Comparison of ENCODE assay signal across 8 cellular contexts in genomic region chr11:75384438-75385080, GRCh38. TPM values are rescaled to one million over a fixed set of nuclear protein-coding genes. Genes with fewer than 3 reads are reported as not detected.
A peak's percentile ranks its signal among the peaks of the same experiment; 100 is the strongest.
DNase-seq lines count a peak whose midpoint lies in the region; ATAC-seq and TF ChIP-seq lines count a peak whose summit lies in the region.

No MANE protein-coding gene starts in this region.

- no peak for ATAC-seq in GM18861 (IDR thresholded peaks at IDR 0.05; ENCODE audit: unreplicated experiment)

- H3K9me3 ChIP-seq in breast epithelium = no peaks in the 10 kb centered on the region

- intact Hi-C loops in breast epithelium (cut with DNase I; ENCODE audit: low total_unique reads) = loop anchor here (2.0 to 5.0 kb wide), 2 partner anchors 104 to 148 kb away; no protein-coding TSS in a partner anchor

- DNase-seq in NOMO-1 (lab: John Stamatoyannopoulos, UW; ENCODE audit: unreplicated experiment in 2 of 2) = peak; percentile 48 to 55
- no peak for DNase-seq in NOMO-1 treated with dmso at 0.1 percent for 144 hours (lab: John Stamatoyannopoulos, UW; ENCODE audit: unreplicated experiment)
- peak; percentile 72 for DNase-seq in NCI-H2196 treated with DMSO at 0.1 percent for 48 hours (lab: John Stamatoyannopoulos, UW; ENCODE audit: unreplicated experiment)
- peak; percentile 55 for DNase-seq in activated CD4-positive, CD25-positive, alpha-beta regulatory T cell treated with anti-CD3 and anti-CD28 coated beads, Interleukin-2, amount 50 U/mL, for 16 hours (ENCODE audit: low read depth, low spot score)
- peak; percentile 55 to 72 for DNase-seq in breast epithelium (ENCODE audit: low spot score in 2 of 2)
- peak; percentile 47 for DNase-seq in iris pigment epithelial cell (ENCODE audit: low read depth)
- DNase-seq in stimulated activated CD4-positive, alpha-beta T cell treated with anti-CD3 and anti-CD28 coated beads, Interleukin-1b, Interleukin-23, amount 100 ng/mL, for 1 hour (ENCODE audit: low read depth in 2 of 2) = peak; percentile 55 to 70

- TF ChIP-seq CTCF in breast epithelium (IDR thresholded peaks at IDR 0.05) = peak; percentile 94 to 96 (median 96)

- no peak overlapping the region for H3K27ac ChIP-seq in breast epithelium

- H3K36me3 ChIP-seq in breast epithelium = no peaks in the 10 kb centered on the region

- H3K4me1 ChIP-seq in breast epithelium = peaks cover 0 to 4% of the 10 kb centered on the region in 2 donors

- no peak for TF ChIP-seq POLR2A in breast epithelium (IDR thresholded peaks at IDR 0.05)

- no peak overlapping the region for H3K4me3 ChIP-seq in breast epithelium

- no peaks in the 10 kb centered on the region for H3K27me3 ChIP-seq in breast epithelium

RNA-seq across cellular contexts. Expression of gene RPS3, which starts 14.8 kb away (rescaled TPM):
- 1,000 to 10,000 TPM; 1,024 to 2,406 (median 1,978) TPM for total RNA-seq in breast epithelium

RNA-seq across cellular contexts. Expression of gene ARRB1, which starts 33.1 kb away (rescaled TPM):
- total RNA-seq in breast epithelium = 10 to 100 TPM; 31.2 to 64.0 (median 42.3) TPM

RNA-seq across cellular contexts. Expression of gene KLHL35, which starts 48.4 kb away (rescaled TPM):
- total RNA-seq in breast epithelium = 1 to 10 TPM; 1.6 to 2.7 (median 2.6) TPM
